ENCODE assay signal across 9 cellular contexts in genomic region chrX:154732421-154733071, GRCh38. TPM values are rescaled to one million over a fixed set of nuclear protein-coding genes. Genes with fewer than 3 reads are reported as not detected.
DNase-seq lines count a peak whose midpoint lies in the region; ATAC-seq, FAIRE-seq and TF ChIP-seq lines count a peak whose summit lies in the region.
"Had no signal": no experiment of that assay in that cellular context is flagged by ENCODE, and none has a peak within 500 bp of the region (broad histone marks: within the 10 kb centered on the region; RNA-seq: fewer than 3 reads in every experiment).

No MANE protein-coding gene starts in this region.

- DNase-seq in HepG2 (ENCODE audit: low spot score) (no peak), mesenchymal stem cell (peak; percentile 81), NCI-H1436 (lab: John Stamatoyannopoulos, UW) (no peak)
- DNase-seq in activated naive CD8-positive, alpha-beta T cell treated with anti-CD3 and anti-CD28 coated beads, Interleukin-2, amount 10 ng/mL, durations not matched to agents 7 days and 5 days: no peak
- DNase-seq: stimulated activated CD4-positive, alpha-beta T cell treated with anti-CD3 and anti-CD28 coated beads, Interleukin-2, amount 100 ng/mL, for 48 hours had no signal

- H3K36me3 ChIP-seq in liver (ENCODE audit: control insufficient read depth in 4 of 4, insufficient read depth in 3 of 4, low read depth in 1 of 4, low read length in 3 of 4): no peaks in the 10 kb centered on the region
- no peaks in the 10 kb centered on the region for H3K36me3 ChIP-seq in HepG2 (replicated peaks in 1 of 2; ENCODE audit: control insufficient read depth in 1 of 2, insufficient read depth in 2 of 2, low read length in 2 of 2)
- H3K36me3 ChIP-seq in mesenchymal stem cell (ENCODE audit: control insufficient read depth in 1 of 2, insufficient read depth in 2 of 2, low read depth in 1 of 2, low read length in 2 of 2): no peaks in the 10 kb centered on the region

- no peak overlapping the region for H2BK5ac ChIP-seq in mesenchymal stem cell (ENCODE audit: low read depth, low read length, poor library complexity, severe bottlenecking)

- no TSS peak for BruUV-seq in HepG2 (replicated peaks; lab: Mats Ljungman, UMichigan)

- TF ChIP-seq RAD21 in liver (IDR thresholded peaks at IDR 0.05) (no peak), HepG2 (CRISPR knock-in tag; IDR thresholded peaks at IDR 0.05) (no peak)

- H3K4me3 ChIP-seq in liver (ENCODE audit: low read depth in 1 of 3, low read length in 3 of 3) (no peak overlapping the region), HepG2 (replicated peaks in 1 of 3; ENCODE audit: insufficient read depth in 1 of 3, low read depth in 2 of 3, low read length in 3 of 3) (no peak overlapping the region), mesenchymal stem cell (ENCODE audit: insufficient read depth in 1 of 2, low read depth in 1 of 2, low read length in 2 of 2) (peak overlapping the region in 1 of 2 experiments; percentile 21)

- peak overlapping the region; percentile 90 for H2BK15ac ChIP-seq in mesenchymal stem cell (ENCODE audit: low read depth, poor library complexity, severe bottlenecking)

- H3K23ac ChIP-seq in mesenchymal stem cell (ENCODE audit: low read length in 2 of 2): no peak overlapping the region

- H3K79me2 ChIP-seq in HepG2 (ENCODE audit: insufficient read depth, low read length): no peaks in the 10 kb centered on the region

- H3K4me1 Mint-ChIP-seq in activated naive CD8-positive, alpha-beta T cell treated with anti-CD3 and anti-CD28 coated beads, Interleukin-2, amount 10 ng/mL, durations not matched to agents 7 days and 5 days: peaks cover 86% of the 10 kb centered on the region

- H3K27ac Mint-ChIP-seq in activated naive CD8-positive, alpha-beta T cell treated with anti-CD3 and anti-CD28 coated beads, Interleukin-2, amount 10 ng/mL, durations not matched to agents 7 days and 5 days: peak overlapping the region; percentile 96

- peaks cover 5 to 27% (median 17%) of the 10 kb centered on the region in 4 donors for H3K4me1 ChIP-seq in liver (ENCODE audit: control insufficient read depth in 4 of 4, insufficient read depth in 4 of 4, low read length in 3 of 4)
- 0 out of 2 replicates have a peak, but pooled peaks cover 6% of the 10 kb centered on the region for H3K4me1 ChIP-seq in HepG2 (ENCODE audit: insufficient read depth, low read length)
- H3K4me1 ChIP-seq in mesenchymal stem cell (ENCODE audit: control insufficient read depth, insufficient read depth, low read depth, low read length): peaks cover 18% of the 10 kb centered on the region

- H3K27me3 ChIP-seq in liver (ENCODE audit: control insufficient read depth in 4 of 4, insufficient read depth in 4 of 4, low read length in 3 of 4): no peaks in the 10 kb centered on the region
- H3K27me3 ChIP-seq in HepG2 (ENCODE audit: control insufficient read depth in 1 of 2, insufficient read depth in 2 of 2, low read length in 2 of 2): no peaks in the 10 kb centered on the region; a peak in 1 of 5 replicates
- H3K27me3 ChIP-seq in mesenchymal stem cell (ENCODE audit: control insufficient read depth in 1 of 2, insufficient read depth in 1 of 2, low read length in 2 of 2): no peaks in the 10 kb centered on the region

- no peak for TF ChIP-seq EP300 in HepG2 (IDR thresholded peaks at IDR 0.05; ENCODE audit: low read depth in 2 of 2, low read length in 2 of 2)
- TF ChIP-seq EP300 in HepG2 (CRISPR knock-in tag; IDR thresholded peaks at IDR 0.05; ENCODE audit: borderline replicate concordance): no peak

- peaks cover 12% of the 10 kb centered on the region for H3K36me3 Mint-ChIP-seq in activated naive CD8-positive, alpha-beta T cell treated with anti-CD3 and anti-CD28 coated beads, Interleukin-2, amount 10 ng/mL, durations not matched to agents 7 days and 5 days

- H3K9ac ChIP-seq in liver (ENCODE audit: low read depth in 1 of 2, low read length in 2 of 2) (no peak overlapping the region), HepG2 (ENCODE audit: insufficient read depth, low read depth, low read length) (no peak overlapping the region), mesenchymal stem cell (ENCODE audit: low read length) (no peak overlapping the region)

- no peaks in the 10 kb centered on the region for H3K79me1 ChIP-seq in mesenchymal stem cell (replicated peaks; ENCODE audit: low read length, poor library complexity, severe bottlenecking)

- no peak overlapping the region for H4K91ac ChIP-seq in mesenchymal stem cell (ENCODE audit: low read length)

- H2BK120ac ChIP-seq in mesenchymal stem cell (ENCODE audit: low read depth, low read length): peak overlapping the region; percentile 34

- no peaks in the 10 kb centered on the region for H4K20me1 ChIP-seq in HepG2 (ENCODE audit: insufficient read depth, low read length)

- H3K4ac ChIP-seq in mesenchymal stem cell (ENCODE audit: low read depth in 1 of 2, low read length in 2 of 2): peak overlapping the region in 1 of 2 experiments; percentile 37

- in situ Hi-C loops in HepG2 (cut with HindIII; ENCODE audit: extremely low pct_ligation_motif_present, low pct_unique_long_range_greater_than_20kb): no loop called here

- no peak for TF ChIP-seq POLR2A in HepG2 (IDR thresholded peaks at IDR 0.05; ENCODE audit: insufficient read depth in 1 of 2, low read depth in 2 of 2, low read length in 2 of 2)

- POLR2A ChIA-PET in HepG2 (lab: Yijun Ruan, JAX): no interaction called here
- POLR2A ChIA-PET in activated naive CD8-positive, alpha-beta T cell treated with anti-CD3 and anti-CD28 coated beads, Interleukin-2, amount 10 ng/mL, durations not matched to agents 7 days and 5 days (lab: Charles Lee): interaction anchor here (1.0 to 1.4 kb wide), 3 partner anchors 13 to 30 kb away, joined by 3 to 5 read pairs (median 4); partner anchors contain the start of gene DKC1

- H3K9me3 ChIP-seq in liver (ENCODE audit: control insufficient read depth in 4 of 4, low read length in 3 of 4) (no peaks in the 10 kb centered on the region), HepG2 (ENCODE audit: low read length) (no peaks in the 10 kb centered on the region), mesenchymal stem cell (ENCODE audit: control insufficient read depth, low read length) (no peaks in the 10 kb centered on the region)

- H3K27ac ChIP-seq in liver (ENCODE audit: low read depth in 1 of 2, low read length in 2 of 2): peak overlapping the region; percentile 19 to 56
- no peak overlapping the region for H3K27ac ChIP-seq in HepG2 (ENCODE audit: extremely low read length, insufficient read depth, low read length)
- peak overlapping the region; percentile 62 for H3K27ac ChIP-seq in mesenchymal stem cell (ENCODE audit: low read length, poor library complexity, severe bottlenecking)

- no peak for FAIRE-seq in HepG2 (lab: Jason Lieb, UNC)

- H3K4me3 Mint-ChIP-seq in activated naive CD8-positive, alpha-beta T cell treated with anti-CD3 and anti-CD28 coated beads, Interleukin-2, amount 10 ng/mL, durations not matched to agents 7 days and 5 days: peak overlapping the region; percentile 73

- H3K4me2 ChIP-seq in HepG2 (ENCODE audit: low read depth, low read length) (no peak overlapping the region), mesenchymal stem cell (ENCODE audit: low read length, poor library complexity, severe bottlenecking) (no peak overlapping the region)

- TF ChIP-seq CTCF in liver (IDR thresholded peaks at IDR 0.05; ENCODE audit: low read depth, low read length, missing input control) (no peak), HepG2 (CRISPR knock-in tag; IDR thresholded peaks at IDR 0.05) (no peak)

- H3K9me3 Mint-ChIP-seq in activated naive CD8-positive, alpha-beta T cell treated with anti-CD3 and anti-CD28 coated beads, Interleukin-2, amount 10 ng/mL, durations not matched to agents 7 days and 5 days: no peaks in the 10 kb centered on the region

- H3K27me3 Mint-ChIP-seq in activated naive CD8-positive, alpha-beta T cell treated with anti-CD3 and anti-CD28 coated beads, Interleukin-2, amount 10 ng/mL, durations not matched to agents 7 days and 5 days: no peaks in the 10 kb centered on the region

- H2AFZ ChIP-seq in HepG2 (ENCODE audit: low read length) (no peak overlapping the region), mesenchymal stem cell (ENCODE audit: low read depth, low read length) (no peak overlapping the region)

- H4K8ac ChIP-seq in mesenchymal stem cell (ENCODE audit: low read length): peak overlapping the region; percentile 28

- ATAC-seq in HepG2: no peak
- ATAC-seq in activated naive CD8-positive, alpha-beta T cell treated with anti-CD3 and anti-CD28 coated beads, Interleukin-2, amount 10 ng/mL, durations not matched to agents 7 days and 5 days (ENCODE audit: low read depth): peak; percentile 6
- ATAC-seq in HG02759 (IDR thresholded peaks at IDR 0.05; ENCODE audit: unreplicated experiment): no peak
- ATAC-seq in HG02642 (IDR thresholded peaks at IDR 0.05; ENCODE audit: poor library complexity, unreplicated experiment): no peak
- ATAC-seq in HG03378 (IDR thresholded peaks at IDR 0.05; ENCODE audit: unreplicated experiment): no peak

- H2AK5ac ChIP-seq in mesenchymal stem cell (ENCODE audit: low read length, severe bottlenecking): no peak overlapping the region

- CTCF ChIA-PET in HepG2 (lab: Yijun Ruan, JAX; ENCODE audit: low intra/inter-chr PET ratio, low total read pairs): no interaction called here

- H3K18ac ChIP-seq in mesenchymal stem cell (ENCODE audit: low read depth in 1 of 2, low read length in 2 of 2): peak overlapping the region in 1 of 2 experiments; percentile 34

- WGBS in liver: 59% methylated on average over 5 of the region's 5 CpGs
- 23% methylated on average over 3 of the region's 5 CpGs for WGBS in HepG2 (ENCODE audit: low lambda C conversion rate)
- WGBS in mesenchymal stem cell: 0% methylated on average over 4 of the region's 5 CpGs

- intact Hi-C loops in HepG2 (cut with micrococcal nuclease; ENCODE audit: unreplicated experiment): no loop called here

- H2BK12ac ChIP-seq in mesenchymal stem cell (ENCODE audit: low read length in 2 of 2): peak overlapping the region; percentile 31 to 49

- H3K14ac ChIP-seq in mesenchymal stem cell (ENCODE audit: low read length in 2 of 2): no peak overlapping the region

RNA-seq across cellular contexts. Expression of gene GAB3, which starts 18.3 kb away (rescaled TPM):
- total RNA-seq in liver (10 to 100 TPM in 1 of 2 donors, 1 to 10 TPM in 1; 2.5 to 10.4 TPM), HepG2 (2016; rRNA removed; fragmentation: Illumina TruSeq; extraction: Trizol) (not detected in 2 replicates)
- polyA plus RNA-seq in liver (under 1 TPM; 0.66 to 0.75 TPM), HepG2 (2011; rRNA removed) (0.01 TPM in 1 of 2 replicates, not detected in the other)
- not detected in 2 replicates for total RNA-seq in HepG2 (2016; cell fraction: cytosol; rRNA removed; fragmentation: Illumina TruSeq; extraction: Trizol; ENCODE audit: low read depth)
- total RNA-seq in HepG2 (2016; cell fraction: insoluble cytoplasmic fraction; rRNA removed; fragmentation: Illumina TruSeq; extraction: Trizol): not detected in 2 replicates
- not detected in 2 replicates for total RNA-seq in HepG2 (2016; cell fraction: membrane; rRNA removed; fragmentation: Illumina TruSeq; extraction: Trizol)
- total RNA-seq in HepG2 (2016; cell fraction: nucleus; rRNA removed; fragmentation: Illumina TruSeq; extraction: Trizol): not detected in 2 replicates
- not detected in 2 replicates for polyA plus RNA-seq in HepG2 (2011; cell fraction: cytosol; rRNA removed)
- not detected in 2 replicates for polyA plus RNA-seq in HepG2 (2011; cell fraction: nucleus; rRNA removed)
- not detected in 2 replicates for polyA plus RNA-seq in HepG2 (2012)
- not detected in 2 replicates for polyA plus RNA-seq in HepG2 (2016; cell fraction: cytosol; fragmentation: Illumina TruSeq; extraction: Trizol; ENCODE audit: low read depth)
- not detected in 2 replicates for polyA plus RNA-seq in HepG2 (2016; cell fraction: insoluble cytoplasmic fraction; fragmentation: Illumina TruSeq; extraction: Trizol; ENCODE audit: low read depth)
- polyA plus RNA-seq in HepG2 (2016; cell fraction: membrane; fragmentation: Illumina TruSeq; extraction: Trizol; ENCODE audit: low read depth): not detected in 2 replicates
- not detected in 2 replicates for polyA plus RNA-seq in HepG2 (2016; cell fraction: nucleus; fragmentation: Illumina TruSeq; extraction: Trizol; ENCODE audit: insufficient read depth, low read depth)
- 0.21 TPM in 1 of 2 replicates, not detected in the other for polyA minus RNA-seq in HepG2 (2011; rRNA and poly(A)+ RNA removed; ENCODE audit: low replicate concordance)
- not detected in 2 replicates for polyA minus RNA-seq in HepG2 (2011; cell fraction: cytosol; rRNA and poly(A)+ RNA removed)
- not detected in 2 replicates for polyA minus RNA-seq in HepG2 (2011; cell fraction: nucleus; rRNA and poly(A)+ RNA removed)
- total RNA-seq in activated naive CD8-positive, alpha-beta T cell treated with anti-CD3 and anti-CD28 coated beads, Interleukin-2, amount 10 ng/mL, durations not matched to agents 7 days and 5 days: 10 to 100 TPM; 17.7 to 18.7 TPM
- polyA plus RNA-seq in mesenchymal stem cell (2013, experiment 1 of 2): 2.8 TPM
- 2.4 TPM for polyA plus RNA-seq in mesenchymal stem cell (2013, experiment 2 of 2)

RNA-seq across cellular contexts. Expression of gene DKC1, which starts 30.1 kb away (rescaled TPM):
- total RNA-seq in liver (10 to 100 TPM; 18.7 to 21.9 TPM), HepG2 (2016; rRNA removed; fragmentation: Illumina TruSeq; extraction: Trizol) (102 and 150 TPM in 2 replicates)
- polyA plus RNA-seq in liver (10 to 100 TPM; 14.0 to 14.3 TPM), HepG2 (2011; rRNA removed) (45.4 and 61.6 TPM in 2 replicates)
- 22.8 and 23.0 TPM in 2 replicates for total RNA-seq in HepG2 (2016; cell fraction: cytosol; rRNA removed; fragmentation: Illumina TruSeq; extraction: Trizol; ENCODE audit: low read depth)
- total RNA-seq in HepG2 (2016; cell fraction: insoluble cytoplasmic fraction; rRNA removed; fragmentation: Illumina TruSeq; extraction: Trizol): 102 and 151 TPM in 2 replicates
- total RNA-seq in HepG2 (2016; cell fraction: membrane; rRNA removed; fragmentation: Illumina TruSeq; extraction: Trizol): 30.2 and 37.3 TPM in 2 replicates
- 62.0 and 64.5 TPM in 2 replicates for total RNA-seq in HepG2 (2016; cell fraction: nucleus; rRNA removed; fragmentation: Illumina TruSeq; extraction: Trizol)
- 42.0 and 60.1 TPM in 2 replicates for polyA plus RNA-seq in HepG2 (2011; cell fraction: cytosol; rRNA removed)
- 42.2 and 51.5 TPM in 2 replicates for polyA plus RNA-seq in HepG2 (2011; cell fraction: nucleus; rRNA removed)
- polyA plus RNA-seq in HepG2 (2012): 78.2 and 80.7 TPM in 2 replicates
- 10.7 and 11.1 TPM in 2 replicates for polyA plus RNA-seq in HepG2 (2016; cell fraction: cytosol; fragmentation: Illumina TruSeq; extraction: Trizol; ENCODE audit: low read depth)
- 172 and 182 TPM in 2 replicates for polyA plus RNA-seq in HepG2 (2016; cell fraction: insoluble cytoplasmic fraction; fragmentation: Illumina TruSeq; extraction: Trizol; ENCODE audit: low read depth)
- polyA plus RNA-seq in HepG2 (2016; cell fraction: membrane; fragmentation: Illumina TruSeq; extraction: Trizol; ENCODE audit: low read depth): 20.1 and 22.3 TPM in 2 replicates
- 93.0 and 104 TPM in 2 replicates for polyA plus RNA-seq in HepG2 (2016; cell fraction: nucleus; fragmentation: Illumina TruSeq; extraction: Trizol; ENCODE audit: insufficient read depth, low read depth)
- 31.1 and 142 TPM in 2 replicates for polyA minus RNA-seq in HepG2 (2011; rRNA and poly(A)+ RNA removed; ENCODE audit: low replicate concordance)
- 26.4 and 28.8 TPM in 2 replicates for polyA minus RNA-seq in HepG2 (2011; cell fraction: cytosol; rRNA and poly(A)+ RNA removed)
- polyA minus RNA-seq in HepG2 (2011; cell fraction: nucleus; rRNA and poly(A)+ RNA removed): 83.4 and 85.1 TPM in 2 replicates
- 10 to 100 TPM; 67.2 to 70.5 TPM for total RNA-seq in activated naive CD8-positive, alpha-beta T cell treated with anti-CD3 and anti-CD28 coated beads, Interleukin-2, amount 10 ng/mL, durations not matched to agents 7 days and 5 days
- 31.1 TPM for polyA plus RNA-seq in mesenchymal stem cell (2013, experiment 1 of 2)
- polyA plus RNA-seq in mesenchymal stem cell (2013, experiment 2 of 2): 35.1 TPM
